ENCODE assay signal across 11 cellular contexts in the genomic region with DNA sequence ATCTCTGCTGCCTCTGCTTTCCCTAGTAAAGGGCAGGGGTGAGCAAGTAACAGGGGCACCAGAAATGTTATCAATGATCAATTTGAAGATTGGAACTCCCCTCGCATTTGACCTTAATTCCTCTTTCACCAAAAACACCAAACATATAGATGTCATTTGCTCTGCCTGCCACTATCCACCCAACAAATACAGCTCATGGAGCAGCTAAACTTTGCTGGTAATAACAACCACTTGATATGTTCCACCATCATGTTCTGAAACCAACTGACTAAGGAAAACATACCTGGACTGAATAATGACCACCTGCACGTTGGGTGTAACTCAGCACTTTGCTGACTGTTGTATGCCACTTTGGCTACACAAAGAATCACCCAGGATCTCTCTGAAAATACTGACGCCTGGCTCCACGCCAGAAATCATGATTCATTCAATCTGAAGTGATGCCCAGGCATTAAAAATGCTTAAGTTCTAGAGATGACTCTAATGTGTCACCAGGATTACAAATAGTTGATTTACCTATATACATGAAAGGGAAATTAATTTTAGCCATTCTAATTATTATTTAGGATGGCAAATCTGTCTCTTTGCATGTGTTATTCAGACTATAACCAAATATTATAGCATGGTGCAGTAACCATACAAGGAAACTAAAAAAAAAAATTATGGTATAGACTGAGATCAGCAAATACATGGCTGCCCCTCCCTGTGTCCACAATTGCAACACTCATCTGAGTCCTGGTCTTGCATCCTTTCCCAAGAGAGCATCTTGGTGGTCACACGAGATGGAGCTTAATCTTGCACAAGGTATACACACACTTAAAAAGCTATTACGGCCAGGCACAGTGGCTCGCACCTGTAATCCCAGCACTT. TPM values are rescaled to one million over a fixed set of nuclear protein-coding genes. Genes with fewer than 3 reads are reported as not detected.
DNase-seq lines count a peak whose midpoint lies in the region; ATAC-seq, FAIRE-seq and TF ChIP-seq lines count a peak whose summit lies in the region.
"Had no signal": no experiment of that assay in that cellular context is flagged by ENCODE, and none has a peak within 500 bp of the region (broad histone marks: within the 10 kb centered on the region; RNA-seq: fewer than 3 reads in every experiment).

No MANE protein-coding gene starts in this region.

- no peak for ATAC-seq in GM21360 (IDR thresholded peaks at IDR 0.05; ENCODE audit: unreplicated experiment)
- ATAC-seq in stimulated activated memory B cell treated with anti-CD40 and anti-IgM and Interleukin-4, amounts not matched to agents 10 μg/mL and 1 μg/mL and 100 μg/mL, for 72 hours: no peak

- intact Hi-C loops in activated CD4-positive, alpha-beta memory T cell treated with anti-CD3 and anti-CD28 coated beads for 36 hours (cut with micrococcal nuclease): loop anchor here (5.0 kb wide), 1 partner anchor 202 kb away; the partner anchor contains the start of gene CCDC171

- H3K27me3 Mint-ChIP-seq in activated CD4-positive, alpha-beta memory T cell treated with anti-CD3 and anti-CD28 coated beads for 36 hours: no peaks in the 10 kb centered on the region
- H3K27me3 Mint-ChIP-seq in activated CD4-positive, alpha-beta memory T cell treated with anti-CD3 and anti-CD28 coated beads, Interleukin-2, amount 10 ng/mL, durations not matched to agents 7 days and 5 days: no peaks in the 10 kb centered on the region
- no peaks in the 10 kb centered on the region for H3K27me3 Mint-ChIP-seq in stimulated activated memory B cell treated with anti-CD40 and anti-IgM and Interleukin-4, amounts not matched to agents 10 μg/mL and 1 μg/mL and 100 μg/mL, for 72 hours
- H3K27me3 Mint-ChIP-seq: naive thymus-derived CD4-positive, alpha-beta T cell had no signal

- TF ChIP-seq CTCF in bronchial epithelial cell (IDR thresholded peaks at IDR 0.05; ENCODE audit: insufficient read depth, low read length, severe bottlenecking): no peak

- H3K4me3 Mint-ChIP-seq in activated CD4-positive, alpha-beta memory T cell treated with anti-CD3 and anti-CD28 coated beads for 36 hours: no peak overlapping the region
- no peak overlapping the region for H3K4me3 Mint-ChIP-seq in activated CD4-positive, alpha-beta memory T cell treated with anti-CD3 and anti-CD28 coated beads, Interleukin-2, amount 10 ng/mL, durations not matched to agents 7 days and 5 days
- H3K4me3 Mint-ChIP-seq in stimulated activated memory B cell treated with anti-CD40 and anti-IgM and Interleukin-4, amounts not matched to agents 10 μg/mL and 1 μg/mL and 100 μg/mL, for 72 hours: no peak overlapping the region
- H3K4me3 Mint-ChIP-seq: H9 had no signal

- no peak overlapping the region for H3K4me3 ChIP-seq in bronchial epithelial cell (ENCODE audit: low read depth, low read length)
- H3K4me3 ChIP-seq: BLaER1 had no signal

- H3K27me3 ChIP-seq in bronchial epithelial cell (ENCODE audit: control insufficient read depth, insufficient read depth, low read length): no peaks in the 10 kb centered on the region
- H3K27me3 ChIP-seq: BLaER1 had no signal

- H3K27ac Mint-ChIP-seq in activated CD4-positive, alpha-beta memory T cell treated with anti-CD3 and anti-CD28 coated beads for 36 hours: no peak overlapping the region
- no peak overlapping the region for H3K27ac Mint-ChIP-seq in activated CD4-positive, alpha-beta memory T cell treated with anti-CD3 and anti-CD28 coated beads, Interleukin-2, amount 10 ng/mL, durations not matched to agents 7 days and 5 days
- H3K27ac Mint-ChIP-seq in stimulated activated memory B cell treated with anti-CD40 and anti-IgM and Interleukin-4, amounts not matched to agents 10 μg/mL and 1 μg/mL and 100 μg/mL, for 72 hours: no peak overlapping the region
- H3K27ac Mint-ChIP-seq: H9 had no signal

- peak; percentile 17 for DNase-seq in activated CD4-positive, alpha-beta memory T cell treated with anti-CD3 and anti-CD28 coated beads for 36 hours
- no peak for DNase-seq in activated CD4-positive, alpha-beta memory T cell treated with anti-CD3 and anti-CD28 coated beads, Interleukin-2, amount 10 ng/mL, durations not matched to agents 7 days and 5 days
- DNase-seq in NCI-H2196 treated with DMSO at 0.1 percent for 48 hours (lab: John Stamatoyannopoulos, UW; ENCODE audit: unreplicated experiment): peak; percentile 43
- peak; percentile 68 for DNase-seq in bronchial epithelial cell (ENCODE audit: low read depth)
- peak; percentile 2 for DNase-seq in stimulated activated CD8-positive, alpha-beta memory T cell treated with anti-CD3 and anti-CD28 coated beads, Interleukin-4, amount 100 ng/mL, for 24 hours (ENCODE audit: low read depth)
- no peak for DNase-seq in foreskin melanocyte
- DNase-seq: H9 had no signal

- H3K4me1 Mint-ChIP-seq in activated CD4-positive, alpha-beta memory T cell treated with anti-CD3 and anti-CD28 coated beads for 36 hours (ENCODE audit: low read depth): peaks cover 12% of the 10 kb centered on the region
- H3K4me1 Mint-ChIP-seq in activated CD4-positive, alpha-beta memory T cell treated with anti-CD3 and anti-CD28 coated beads, Interleukin-2, amount 10 ng/mL, durations not matched to agents 7 days and 5 days: peaks cover 12% of the 10 kb centered on the region
- H3K4me1 Mint-ChIP-seq in stimulated activated memory B cell treated with anti-CD40 and anti-IgM and Interleukin-4, amounts not matched to agents 10 μg/mL and 1 μg/mL and 100 μg/mL, for 72 hours: no peaks in the 10 kb centered on the region

- CTCF ChIA-PET in activated CD4-positive, alpha-beta memory T cell treated with anti-CD3 and anti-CD28 coated beads for 36 hours (lab: Charles Lee): interaction anchor here (1.0 kb wide), 1 partner anchor 72 kb away, joined by 3 read pairs; no protein-coding TSS in a partner anchor
- CTCF ChIA-PET in activated CD4-positive, alpha-beta memory T cell treated with anti-CD3 and anti-CD28 coated beads, Interleukin-2, amount 10 ng/mL, durations not matched to agents 7 days and 5 days (lab: Charles Lee): interaction anchor here (0.6 kb wide), 1 partner anchor 35 kb away, joined by 3 read pairs; no protein-coding TSS in a partner anchor

- H3K9me3 Mint-ChIP-seq in activated CD4-positive, alpha-beta memory T cell treated with anti-CD3 and anti-CD28 coated beads for 36 hours: no peaks in the 10 kb centered on the region
- no peaks in the 10 kb centered on the region for H3K9me3 Mint-ChIP-seq in activated CD4-positive, alpha-beta memory T cell treated with anti-CD3 and anti-CD28 coated beads, Interleukin-2, amount 10 ng/mL, durations not matched to agents 7 days and 5 days
- no peaks in the 10 kb centered on the region for H3K9me3 Mint-ChIP-seq in stimulated activated memory B cell treated with anti-CD40 and anti-IgM and Interleukin-4, amounts not matched to agents 10 μg/mL and 1 μg/mL and 100 μg/mL, for 72 hours
- H3K9me3 Mint-ChIP-seq: naive thymus-derived CD4-positive, alpha-beta T cell had no signal

- H3K36me3 Mint-ChIP-seq in activated CD4-positive, alpha-beta memory T cell treated with anti-CD3 and anti-CD28 coated beads for 36 hours: no peaks in the 10 kb centered on the region
- H3K36me3 Mint-ChIP-seq in activated CD4-positive, alpha-beta memory T cell treated with anti-CD3 and anti-CD28 coated beads, Interleukin-2, amount 10 ng/mL, durations not matched to agents 7 days and 5 days (ENCODE audit: low read depth): no peaks in the 10 kb centered on the region
- H3K36me3 Mint-ChIP-seq in stimulated activated memory B cell treated with anti-CD40 and anti-IgM and Interleukin-4, amounts not matched to agents 10 μg/mL and 1 μg/mL and 100 μg/mL, for 72 hours: no peaks in the 10 kb centered on the region
- H3K36me3 Mint-ChIP-seq: naive thymus-derived CD4-positive, alpha-beta T cell had no signal

- POLR2A ChIA-PET in activated CD4-positive, alpha-beta memory T cell treated with anti-CD3 and anti-CD28 coated beads for 36 hours (lab: Charles Lee): no interaction called here
- POLR2A ChIA-PET in activated CD4-positive, alpha-beta memory T cell treated with anti-CD3 and anti-CD28 coated beads, Interleukin-2, amount 10 ng/mL, durations not matched to agents 7 days and 5 days (lab: Charles Lee): no interaction called here

- H3K36me3 ChIP-seq in bronchial epithelial cell (ENCODE audit: control insufficient read depth, insufficient read depth, low read length): no peaks in the 10 kb centered on the region
- H3K36me3 ChIP-seq: BLaER1 had no signal

- no peak for FAIRE-seq in bronchial epithelial cell (lab: Jason Lieb, UNC)

RNA-seq across cellular contexts. Expression of gene TTC39B, which starts 43.1 kb away (rescaled TPM):
- total RNA-seq in activated CD4-positive, alpha-beta memory T cell treated with anti-CD3 and anti-CD28 coated beads for 36 hours: 10 to 100 TPM; 30.3 to 31.7 TPM
- 10 to 100 TPM; 27.5 to 29.6 TPM for total RNA-seq in activated CD4-positive, alpha-beta memory T cell treated with anti-CD3 and anti-CD28 coated beads, Interleukin-2, amount 10 ng/mL, durations not matched to agents 7 days and 5 days
- total RNA-seq in bronchial epithelial cell: 8.7 and 16.4 TPM in 2 replicates

Comparison
In these comparisons a context has a peak if more than half of its experiments do, and no peak if none do; other contexts are left out.
1. DNase-seq: peak in activated CD4-positive, alpha-beta memory T cell treated with anti-CD3 and anti-CD28 coated beads for 36 hours (single experiment), NCI-H2196 treated with DMSO at 0.1 percent for 48 hours (single experiment), bronchial epithelial cell (single experiment) and stimulated activated CD8-positive, alpha-beta memory T cell treated with anti-CD3 and anti-CD28 coated beads, Interleukin-4, amount 100 ng/mL, for 24 hours (single experiment); none in activated CD4-positive, alpha-beta memory T cell treated with anti-CD3 and anti-CD28 coated beads, Interleukin-2, amount 10 ng/mL, durations not matched to agents 7 days and 5 days (single experiment) and foreskin melanocyte (single experiment).